ENCODE assay signal across 16 cellular contexts in genomic region chr6:89438248-89438647, GRCh38.
"Had no signal": no experiment of that assay in that cellular context is flagged by ENCODE, and none has a peak within 500 bp of the region (broad histone marks: within the 10 kb centered on the region; RNA-seq: fewer than 3 reads in every experiment).

No MANE protein-coding gene starts in this region.

- H3K27me3 ChIP-seq: gastrocnemius medialis, heart left ventricle, right atrium auricular region, tibial nerve, uterus had no signal

- H3K4me3 ChIP-seq: gastrocnemius medialis, heart left ventricle, right atrium auricular region, tibial nerve, uterus had no signal

- ATAC-seq: effector memory CD8-positive, alpha-beta T cell; gastrocnemius medialis; heart left ventricle; natural killer cell had no signal

- H3K4me1 ChIP-seq: gastrocnemius medialis, uterus had no signal

- FAIRE-seq: islet of Langerhans had no signal

- H3K9me3 ChIP-seq: gastrocnemius medialis, right atrium auricular region, tibial nerve, uterus had no signal

- H3K27ac ChIP-seq: gastrocnemius medialis, heart left ventricle, right atrium auricular region, tibial nerve, uterus had no signal

- DNase-seq: activated CD4-positive, alpha-beta T cell treated with anti-CD3 and anti-CD28 coated beads, Interleukin-2, amount 10 ng/mL, durations not matched to agents 7 days and 5 days; activated CD8-positive, alpha-beta memory T cell treated with anti-CD3 and anti-CD28 coated beads for 24 hours; activated naive CD4-positive, alpha-beta T cell treated with Interleukin-2 at 50 U/mL for 16 hours; anterior cingulate cortex; effector memory CD8-positive, alpha-beta T cell; gastrocnemius medialis; heart left ventricle; natural killer cell; stimulated activated CD4-positive, alpha-beta T cell treated with anti-CD3 and anti-CD28 coated beads, Interleukin-15, amount 100 ng/mL, for 24 hours; stimulated activated CD4-positive, alpha-beta T cell treated with anti-CD3 and anti-CD28 coated beads, Interleukin-4, amount 100 ng/mL, for 1 hour; stimulated activated naive CD4-positive, alpha-beta T cell; T-helper 2 cell; uterus had no signal

- H3K36me3 ChIP-seq: gastrocnemius medialis, heart left ventricle, right atrium auricular region, tibial nerve had no signal
